10 cellular contexts compared by ENCODE assay signal in genomic region chr22:45311033-45311531, GRCh38. TPM values are rescaled to one million over a fixed set of nuclear protein-coding genes. Genes with fewer than 3 reads are reported as not detected.
DNase-seq lines count a peak whose midpoint lies in the region; ATAC-seq and TF ChIP-seq lines count a peak whose summit lies in the region.
"Had no signal": no experiment of that assay in that cellular context is flagged by ENCODE, and none has a peak within 500 bp of the region (broad histone marks: within the 10 kb centered on the region; RNA-seq: fewer than 3 reads in every experiment).

No MANE protein-coding gene starts in this region.

- H3K4me2 ChIP-seq in fibroblast of lung (ENCODE audit: extremely low read depth, insufficient read depth, low read length): peak overlapping the region; percentile 88

- no peaks in the 10 kb centered on the region; the same call in 1 of the 2 replicates for H3K4me1 ChIP-seq in ES-I3 (ENCODE audit: insufficient read depth, low read length)
- peaks cover 20% of the 10 kb centered on the region for H3K4me1 ChIP-seq in SJSA1 (replicated peaks)
- H3K4me1 ChIP-seq in fibroblast of lung (ENCODE audit: control insufficient read depth, extremely low read depth, insufficient read depth, low read length): peaks cover 4% of the 10 kb centered on the region
- H3K4me1 ChIP-seq in psoas muscle: peaks cover 14% of the 10 kb centered on the region

- H3K9ac ChIP-seq in ES-I3 (ENCODE audit: low read depth, low read length): peak overlapping the region; percentile 69; the same call in 1 of the 2 replicates
- peak overlapping the region; percentile 20 for H3K9ac ChIP-seq in fibroblast of lung (ENCODE audit: insufficient read depth, low read length)

- ATAC-seq in psoas muscle: no peak
- no peak for ATAC-seq in GM21717 (IDR thresholded peaks at IDR 0.05; ENCODE audit: unreplicated experiment)

- H3K79me2 ChIP-seq in fibroblast of lung (ENCODE audit: control insufficient read depth, insufficient read depth, low read length): peaks cover 10% of the 10 kb centered on the region

- H3K4me3 ChIP-seq in SJSA1 (peak overlapping the region; percentile 82), fibroblast of lung (replicated peaks in 1 of 4; ENCODE audit: control extremely low read depth in 1 of 4, insufficient read depth in 1 of 4, low read depth in 3 of 4, low read length in 4 of 4) (peak overlapping the region; percentile 71 to 86 (median 80)), psoas muscle (peak overlapping the region; percentile 99)

- no peaks in the 10 kb centered on the region for H4K20me1 ChIP-seq in fibroblast of lung (ENCODE audit: control insufficient read depth, extremely low read depth, insufficient read depth, low read length)

- H3K36me3 ChIP-seq in ES-I3 (ENCODE audit: insufficient read depth, low read length): no peaks in the 10 kb centered on the region
- peaks cover 15% of the 10 kb centered on the region for H3K36me3 ChIP-seq in SJSA1
- H3K36me3 ChIP-seq in fibroblast of lung (ENCODE audit: control insufficient read depth, insufficient read depth, low read length): no peaks in the 10 kb centered on the region
- no peaks in the 10 kb centered on the region for H3K36me3 ChIP-seq in psoas muscle (ENCODE audit: insufficient read depth in 1 of 2, low read depth in 1 of 2)

- intact Hi-C loops in psoas muscle (cut with DNase I): no loop called here

- no peak overlapping the region for H2AFZ ChIP-seq in fibroblast of lung (ENCODE audit: low read length)

- no peaks in the 10 kb centered on the region for H3K27me3 ChIP-seq in SJSA1 (replicated peaks)
- H3K27me3 ChIP-seq in fibroblast of lung (ENCODE audit: control insufficient read depth, insufficient read depth, low read length): no peaks in the 10 kb centered on the region
- no peaks in the 10 kb centered on the region for H3K27me3 ChIP-seq in psoas muscle (ENCODE audit: insufficient read depth in 3 of 3, low read length in 2 of 3)

- H3K27ac ChIP-seq in SJSA1 (no peak overlapping the region), fibroblast of lung (ENCODE audit: insufficient read depth, low read length) (no peak overlapping the region), psoas muscle (peak overlapping the region; percentile 92)

- no peaks in the 10 kb centered on the region for H3K9me3 ChIP-seq in ES-I3 (ENCODE audit: control insufficient read depth, insufficient read depth, low read length)
- no peaks in the 10 kb centered on the region for H3K9me3 ChIP-seq in SJSA1 (replicated peaks)
- H3K9me3 ChIP-seq in fibroblast of lung (ENCODE audit: control insufficient read depth, insufficient read depth, low read depth, low read length): no peaks in the 10 kb centered on the region
- no peaks in the 10 kb centered on the region for H3K9me3 ChIP-seq in psoas muscle

- WGBS in psoas muscle, 3 donors: 40 to 44% (median 40%) methylated on average over 12 of the region's 12 CpGs

- DNase-seq in SJSA1 (ENCODE audit: low read depth in 1 of 2, low spot score in 2 of 2) (no peak), fibroblast of lung (ENCODE audit: low read depth in 2 of 2) (no peak), psoas muscle (no peak), superior temporal gyrus (ENCODE audit: extremely low spot score) (no peak), NCI-H510A treated with DMSO at 0.1 percent for 48 hours (lab: John Stamatoyannopoulos, UW) (no peak), RKO (ENCODE audit: low spot score) (no peak)
- DNase-seq: cortex of kidney had no signal

- TF ChIP-seq CTCF in fibroblast of lung (conservative IDR thresholded peaks at IDR 0.05 in 1 of 2, IDR thresholded peaks at IDR 0.05 in 1 of 2; ENCODE audit: low read depth in 1 of 2, low read length in 2 of 2) (no peak), psoas muscle (IDR thresholded peaks at IDR 0.05) (no peak)

RNA-seq across cellular contexts. Expression of gene FAM118A, which starts 1.3 kb away (rescaled TPM):
- total RNA-seq in SJSA1 (2014; rRNA removed; shearing (Covaris generic)): 19.8 and 21.1 TPM in 2 replicates
- total RNA-seq in fibroblast of lung: 16.5 and 23.4 TPM in 2 replicates
- 18.0 and 27.0 TPM in 2 replicates for polyA plus RNA-seq in fibroblast of lung
- polyA plus RNA-seq in fibroblast of lung (2012): 12.6 and 15.4 TPM in 2 replicates
- 5.0 and 13.8 TPM in 2 replicates for polyA minus RNA-seq in fibroblast of lung (ENCODE audit: low replicate concordance)
- 10 to 100 TPM; 14.2 to 25.5 (median 16.6) TPM for total RNA-seq in psoas muscle
- polyA plus RNA-seq in psoas muscle: 10 to 100 TPM in 2 of 3 donors, 1 to 10 TPM in 1; 5.8 to 18.8 (median 15.6) TPM

RNA-seq across cellular contexts. Expression of gene UPK3A, which starts 26.3 kb away (rescaled TPM):
- total RNA-seq in SJSA1 (2014; rRNA removed; shearing (Covaris generic)): not detected in 2 replicates
- not detected in 2 replicates for total RNA-seq in fibroblast of lung
- not detected in 2 replicates for polyA plus RNA-seq in fibroblast of lung
- polyA plus RNA-seq in fibroblast of lung (2012): not detected in 2 replicates
- polyA minus RNA-seq in fibroblast of lung (ENCODE audit: low replicate concordance): not detected in 2 replicates
- 1 to 10 TPM; 1.1 to 3.9 (median 2.1) TPM for total RNA-seq in psoas muscle
- 10 to 100 TPM in 1 of 3 donors, 1 to 10 TPM in 1, under 1 TPM in 1; 0.93 to 11.7 (median 5.0) TPM for polyA plus RNA-seq in psoas muscle
- total RNA-seq: NCI-H460 had no signal
